Comparison of ENCODE assay signal across 1 cellular context in the genomic region with DNA sequence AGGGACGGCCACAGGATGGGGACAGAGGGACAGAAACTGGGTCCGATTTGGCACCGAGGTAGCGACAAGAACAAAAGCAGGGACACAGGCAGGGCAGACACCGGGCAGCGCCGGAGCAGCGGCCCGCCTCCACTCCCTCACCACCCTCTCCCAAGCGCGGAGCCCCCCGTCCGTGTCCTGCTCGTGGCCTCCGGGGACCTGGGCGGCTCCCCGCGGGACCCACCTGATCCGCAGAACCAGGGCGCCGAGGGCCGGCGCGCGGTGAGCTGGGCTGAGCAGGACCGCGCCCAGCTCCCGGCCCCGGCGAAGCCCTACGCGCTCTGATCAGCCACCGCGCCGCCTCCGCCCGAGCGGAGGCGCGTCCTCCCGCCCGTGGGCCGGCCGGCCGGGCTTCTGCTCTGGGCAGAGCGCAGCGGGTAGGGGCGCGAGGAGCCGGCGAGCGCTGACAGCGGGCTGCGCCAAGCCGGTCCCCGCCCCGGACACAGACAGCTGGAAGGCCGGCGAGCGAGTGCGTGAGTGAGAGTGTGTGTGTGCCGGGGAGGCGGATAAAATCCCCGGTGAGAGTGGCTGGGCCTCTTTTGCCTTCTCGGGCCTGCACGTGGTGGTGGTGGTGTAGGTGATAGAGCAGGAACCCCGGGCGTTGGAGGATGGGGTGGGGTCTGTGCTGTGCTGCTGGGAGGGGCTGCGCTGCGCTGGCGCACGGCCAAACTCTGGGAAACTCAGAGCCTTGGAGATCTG.
A peak's percentile ranks its signal among the peaks of the same experiment; 100 is the strongest.
TF ChIP-seq lines count a peak whose summit lies in the region.

A gene (minus strand): TSS at position 418 of the 738 bp plus-strand sequence. CDS start 31,922 bp downstream, outside the sequence.

TF ChIP-seq in WTC11, 78 proteins besides CTCF, POLR2A, EP300 and RAD21 (continued from another document):
- peak; percentile 55; the same call in 1 of the 2 replicates for TF ChIP-seq MYBL2 (CRISPR knock-in tag; IDR thresholded peaks at IDR 0.05)
- TF ChIP-seq, protein P1, sequence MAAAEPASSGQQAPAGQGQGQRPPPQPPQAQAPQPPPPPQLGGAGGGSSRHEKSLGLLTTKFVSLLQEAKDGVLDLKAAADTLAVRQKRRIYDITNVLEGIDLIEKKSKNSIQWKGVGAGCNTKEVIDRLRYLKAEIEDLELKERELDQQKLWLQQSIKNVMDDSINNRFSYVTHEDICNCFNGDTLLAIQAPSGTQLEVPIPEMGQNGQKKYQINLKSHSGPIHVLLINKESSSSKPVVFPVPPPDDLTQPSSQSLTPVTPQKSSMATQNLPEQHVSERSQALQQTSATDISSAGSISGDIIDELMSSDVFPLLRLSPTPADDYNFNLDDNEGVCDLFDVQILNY (CRISPR knock-in tag; IDR thresholded peaks at IDR 0.05): no peak
